ENCODE assay signal across 17 cellular contexts in genomic region chr17:44093231-44093900, GRCh38.
"Had no signal": no experiment of that assay in that cellular context is flagged by ENCODE, and none has a peak within 500 bp of the region (broad histone marks: within the 10 kb centered on the region; RNA-seq: fewer than 3 reads in every experiment).

No MANE protein-coding gene starts in this region.

- FAIRE-seq: bronchial epithelial cell, islet of Langerhans, pancreas, urothelium cell line had no signal

- DNase-seq: activated CD4-positive, alpha-beta memory T cell treated with anti-CD3 and anti-CD28 coated beads for 36 hours; activated CD4-positive, CD25-positive, alpha-beta regulatory T cell treated with anti-CD3 and anti-CD28 coated beads, Interleukin-2, amount 50 U/mL, for 72 hours; activated CD8-positive, alpha-beta memory T cell treated with anti-CD3 and anti-CD28 coated beads, Interleukin-2, amount 50 U/mL, for 4 hours; aorta; esophagus squamous epithelium; foreskin fibroblast; heart left ventricle; nephron progenitor cell; pancreas; stimulated activated CD4-positive, alpha-beta T cell treated with anti-CD3 and anti-CD28 coated beads, Interleukin-4, amount 100 ng/mL, for 1 hour; stimulated activated CD8-positive, alpha-beta memory T cell treated with anti-CD3 and anti-CD28 coated beads, Interleukin-4, amount 100 ng/mL, for 48 hours; stimulated activated naive CD8-positive, alpha-beta T cell treated with anti-CD3 and anti-CD28 coated beads, Interleukin-15, amount 100 ng/mL, for 72 hours; T-helper 2 cell; thyroid gland had no signal

- H3K27ac ChIP-seq: esophagus squamous epithelium, pancreas, thyroid gland had no signal

- ATAC-seq: heart left ventricle; pancreas; stimulated activated naive CD8-positive, alpha-beta T cell treated with anti-CD3 and anti-CD28 coated beads, Interleukin-15, amount 100 ng/mL, for 72 hours had no signal

- H3K4me3 ChIP-seq: esophagus squamous epithelium, heart left ventricle, pancreas, thyroid gland had no signal

- H3K9me3 ChIP-seq: esophagus squamous epithelium, heart left ventricle, pancreas, thyroid gland had no signal

- H3K27me3 ChIP-seq: esophagus squamous epithelium, heart left ventricle, pancreas, thyroid gland had no signal
